Comparison of ENCODE assay signal across 20 cellular contexts in genomic region chr18:50283469-50284209, GRCh38. TPM values are rescaled to one million over a fixed set of nuclear protein-coding genes. Genes with fewer than 3 reads are reported as not detected.
DNase-seq lines count a peak whose midpoint lies in the region; ATAC-seq lines count a peak whose summit lies in the region.
"Had no signal": no experiment of that assay in that cellular context is flagged by ENCODE, and none has a peak within 500 bp of the region (broad histone marks: within the 10 kb centered on the region; RNA-seq: fewer than 3 reads in every experiment).

No MANE protein-coding gene starts in this region.

- H3K4me1 ChIP-seq in neuronal stem cell (ENCODE audit: control insufficient read depth in 2 of 2, insufficient read depth in 1 of 2, low read depth in 1 of 2, low read length in 2 of 2): peaks cover 6 to 16% of the 10 kb centered on the region in 2 donors
- H3K4me1 ChIP-seq: Caco-2 had no signal

- H2BK5ac ChIP-seq in neuronal stem cell (ENCODE audit: low read length): no peak overlapping the region

- H3K27ac Mint-ChIP-seq in activated CD4-positive, alpha-beta T cell treated with anti-CD3 and anti-CD28 coated beads, Interleukin-2, amount 10 ng/mL, durations not matched to agents 7 days and 5 days: peak overlapping the region; percentile 71
- H3K27ac Mint-ChIP-seq in T-cell: peak overlapping the region in 1 of 2 donors; percentile 37
- H3K27ac Mint-ChIP-seq in effector memory CD8-positive, alpha-beta T cell: peak overlapping the region in 1 of 2 donors; percentile 11
- H3K27ac Mint-ChIP-seq: stimulated activated memory B cell treated with anti-CD40 and anti-IgM and Interleukin-4, amounts not matched to agents 10 μg/mL and 1 μg/mL and 100 μg/mL, for 72 hours had no signal

- H3K27ac ChIP-seq in neuronal stem cell (replicated peaks; ENCODE audit: low read length): no peak overlapping the region
- H3K27ac ChIP-seq: heart left ventricle, VCaP had no signal

- POLR2A ChIA-PET in activated CD4-positive, alpha-beta T cell treated with anti-CD3 and anti-CD28 coated beads, Interleukin-2, amount 10 ng/mL, durations not matched to agents 7 days and 5 days (lab: Charles Lee): no interaction called here
- POLR2A ChIA-PET in T-cell (lab: Charles Lee): interaction anchor here in 1 of 2 donors (0.6 kb wide), 1 partner anchor 866 kb away, joined by 3 read pairs; no protein-coding TSS in a partner anchor

- no peak overlapping the region for H2BK12ac ChIP-seq in neuronal stem cell (ENCODE audit: low read length)

- H2AFZ ChIP-seq in neuronal stem cell (ENCODE audit: low read length): no peak overlapping the region

- H3K4me2 ChIP-seq in neuronal stem cell (ENCODE audit: insufficient read depth, low read length, poor library complexity, severe bottlenecking): no peak overlapping the region

- H2BK120ac ChIP-seq in neuronal stem cell (ENCODE audit: low read depth, low read length): no peak overlapping the region

- no peaks in the 10 kb centered on the region for H3K27me3 ChIP-seq in neuronal stem cell (ENCODE audit: control insufficient read depth in 3 of 3, insufficient read depth in 3 of 3, low read depth in 1 of 3, low read length in 3 of 3)
- H3K27me3 ChIP-seq: heart left ventricle had no signal

- CTCF ChIA-PET in activated CD4-positive, alpha-beta T cell treated with anti-CD3 and anti-CD28 coated beads, Interleukin-2, amount 10 ng/mL, durations not matched to agents 7 days and 5 days (lab: Charles Lee): interaction anchor here (1.2 to 4.1 kb wide), 2 partner anchors 14 to 15 kb away, joined by 3 to 18 read pairs; no protein-coding TSS in a partner anchor
- CTCF ChIA-PET in T-cell (lab: Charles Lee): no interaction called here

- H3K79me1 ChIP-seq in neuronal stem cell (ENCODE audit: low read depth, low read length): peaks cover 25% of the 10 kb centered on the region

- no peak overlapping the region for H3K14ac ChIP-seq in neuronal stem cell (ENCODE audit: low read length)

- H3K9me3 ChIP-seq in neuronal stem cell (replicated peaks in 1 of 2; ENCODE audit: control insufficient read depth in 2 of 2, insufficient read depth in 1 of 2, low read depth in 1 of 2, low read length in 2 of 2): peaks cover 0 to 6% of the 10 kb centered on the region in 2 donors
- H3K9me3 ChIP-seq: Caco-2, HAP-1, heart left ventricle had no signal

- H3K9me3 Mint-ChIP-seq in activated CD4-positive, alpha-beta T cell treated with anti-CD3 and anti-CD28 coated beads, Interleukin-2, amount 10 ng/mL, durations not matched to agents 7 days and 5 days: no peaks in the 10 kb centered on the region
- no peaks in the 10 kb centered on the region for H3K9me3 Mint-ChIP-seq in T-cell
- no peaks in the 10 kb centered on the region for H3K9me3 Mint-ChIP-seq in effector memory CD8-positive, alpha-beta T cell

- H4K91ac ChIP-seq in neuronal stem cell (ENCODE audit: low read depth, low read length, poor library complexity): no peak overlapping the region

- H2AK5ac ChIP-seq in neuronal stem cell (ENCODE audit: low read depth, low read length): no peak overlapping the region

- H3K4me1 Mint-ChIP-seq in activated CD4-positive, alpha-beta T cell treated with anti-CD3 and anti-CD28 coated beads, Interleukin-2, amount 10 ng/mL, durations not matched to agents 7 days and 5 days: peaks cover 56% of the 10 kb centered on the region
- H3K4me1 Mint-ChIP-seq in T-cell: peaks cover 51 to 64% (median 53%) of the 10 kb centered on the region in 3 donors
- peaks cover 52 to 55% of the 10 kb centered on the region in 2 donors for H3K4me1 Mint-ChIP-seq in effector memory CD8-positive, alpha-beta T cell (ENCODE audit: low read depth in 2 of 2)

- H3K36me3 Mint-ChIP-seq in activated CD4-positive, alpha-beta T cell treated with anti-CD3 and anti-CD28 coated beads, Interleukin-2, amount 10 ng/mL, durations not matched to agents 7 days and 5 days (ENCODE audit: low read depth): peaks cover 59% of the 10 kb centered on the region
- H3K36me3 Mint-ChIP-seq in T-cell: peaks cover 42% of the 10 kb centered on the region
- peaks cover 53% of the 10 kb centered on the region for H3K36me3 Mint-ChIP-seq in effector memory CD8-positive, alpha-beta T cell (ENCODE audit: insufficient read depth)

- H3K4ac ChIP-seq in neuronal stem cell (ENCODE audit: low read length): no peak overlapping the region

- no peaks in the 10 kb centered on the region for H3K27me3 Mint-ChIP-seq in activated CD4-positive, alpha-beta T cell treated with anti-CD3 and anti-CD28 coated beads, Interleukin-2, amount 10 ng/mL, durations not matched to agents 7 days and 5 days
- no peaks in the 10 kb centered on the region for H3K27me3 Mint-ChIP-seq in T-cell
- no peaks in the 10 kb centered on the region for H3K27me3 Mint-ChIP-seq in effector memory CD8-positive, alpha-beta T cell
- H3K27me3 Mint-ChIP-seq: stimulated activated memory B cell treated with anti-CD40 and anti-IgM and Interleukin-4, amounts not matched to agents 10 μg/mL and 1 μg/mL and 100 μg/mL, for 72 hours had no signal

- H3K4me3 ChIP-seq in neuronal stem cell (ENCODE audit: low read length in 2 of 2): peak overlapping the region in 1 of 2 donors; percentile 28
- H3K4me3 ChIP-seq: HAP-1, heart left ventricle had no signal

- DNase-seq in activated CD4-positive, alpha-beta T cell treated with anti-CD3 and anti-CD28 coated beads, Interleukin-2, amount 10 ng/mL, durations not matched to agents 7 days and 5 days: no peak
- DNase-seq in activated CD4-positive, alpha-beta T cell treated with anti-CD3 and anti-CD28 coated beads for 4 hours: no peak
- no peak for DNase-seq in T-cell
- no peak for DNase-seq in effector memory CD8-positive, alpha-beta T cell
- DNase-seq in neuronal stem cell (ENCODE audit: low spot score): no peak
- no peak for DNase-seq in NCI-H128 (lab: John Stamatoyannopoulos, UW; ENCODE audit: unreplicated experiment)
- DNase-seq: Caco-2, kidney glomerular epithelial cell, MM.1S, NCI-H2029, NCI-H524 treated with DMSO at 0.1 percent for 48 hours had no signal

- H3K9ac ChIP-seq in neuronal stem cell (ENCODE audit: low read depth, low read length, poor library complexity): peak overlapping the region; percentile 2

- H3K36me3 ChIP-seq in neuronal stem cell (replicated peaks in 1 of 2; ENCODE audit: control insufficient read depth in 2 of 2, insufficient read depth in 2 of 2, low read length in 2 of 2): peaks cover 36 to 61% of the 10 kb centered on the region in 2 donors

- peak overlapping the region; percentile 1 for H3K23ac ChIP-seq in neuronal stem cell (ENCODE audit: low read depth, low read length, poor library complexity)

- H4K8ac ChIP-seq in neuronal stem cell (ENCODE audit: low read depth, low read length): no peak overlapping the region

- ATAC-seq in T-cell (replicated peaks in 1 of 4) (no peak), HG03432 (IDR thresholded peaks at IDR 0.05; ENCODE audit: unreplicated experiment) (no peak), GM21526 (IDR thresholded peaks at IDR 0.05; ENCODE audit: low FRiP score, unreplicated experiment) (no peak)
- no peak for ATAC-seq in effector memory CD8-positive, alpha-beta T cell (replicated peaks)
- ATAC-seq: heart left ventricle; PC-3; stimulated activated memory B cell treated with anti-CD40 and anti-IgM and Interleukin-4, amounts not matched to agents 10 μg/mL and 1 μg/mL and 100 μg/mL, for 72 hours had no signal

- no peak overlapping the region for H3K18ac ChIP-seq in neuronal stem cell (ENCODE audit: low read length)

- no CpG with 5 or more reads among the region's 29 CpGs for WGBS in neuronal stem cell (ENCODE audit: extremely low coverage in 2 of 2, insufficient read length in 2 of 2, insufficient replicate concordance in 1 of 2), 2 donors

- peak overlapping the region; percentile 42 for H3K4me3 Mint-ChIP-seq in activated CD4-positive, alpha-beta T cell treated with anti-CD3 and anti-CD28 coated beads, Interleukin-2, amount 10 ng/mL, durations not matched to agents 7 days and 5 days
- peak overlapping the region in 2 of 3 donors; percentile 63 to 96 for H3K4me3 Mint-ChIP-seq in T-cell
- peak overlapping the region; percentile 14 to 30 for H3K4me3 Mint-ChIP-seq in effector memory CD8-positive, alpha-beta T cell

- H2BK15ac ChIP-seq in neuronal stem cell (ENCODE audit: low read length): no peak overlapping the region

RNA-seq across cellular contexts. Expression of gene MBD1, which starts 2.3 kb away (rescaled TPM):
- total RNA-seq in activated CD4-positive, alpha-beta T cell treated with anti-CD3 and anti-CD28 coated beads, Interleukin-2, amount 10 ng/mL, durations not matched to agents 7 days and 5 days: 10 to 100 TPM; 91.6 to 96.2 TPM
- 100 to 1,000 TPM in 4 of 5 donors, 10 to 100 TPM in 1; 98.2 to 151 (median 136) TPM for total RNA-seq in T-cell
- 33.7 TPM for polyA plus RNA-seq in neuronal stem cell (2013, experiment 1 of 2)
- polyA plus RNA-seq in neuronal stem cell (2013, experiment 2 of 2): 32.5 TPM

RNA-seq across cellular contexts. Expression of gene CXXC1, which starts 3.9 kb away (rescaled TPM):
- total RNA-seq in activated CD4-positive, alpha-beta T cell treated with anti-CD3 and anti-CD28 coated beads, Interleukin-2, amount 10 ng/mL, durations not matched to agents 7 days and 5 days: 100 to 1,000 TPM; 125 to 139 TPM
- total RNA-seq in T-cell: 100 to 1,000 TPM; 109 to 216 (median 191) TPM
- 34.6 TPM for polyA plus RNA-seq in neuronal stem cell (2013, experiment 1 of 2)
- 34.6 TPM for polyA plus RNA-seq in neuronal stem cell (2013, experiment 2 of 2)

RNA-seq across cellular contexts. Expression of gene CFAP53, which starts 17.3 kb away (rescaled TPM):
- total RNA-seq in activated CD4-positive, alpha-beta T cell treated with anti-CD3 and anti-CD28 coated beads, Interleukin-2, amount 10 ng/mL, durations not matched to agents 7 days and 5 days: under 1 TPM; 0.50 to 0.56 TPM
- 1 to 10 TPM in 2 of 5 donors, under 1 TPM in 2, not detected in 1; 0.56 to 1.2 (median 0.95) TPM for total RNA-seq in T-cell
- polyA plus RNA-seq in neuronal stem cell (2013, experiment 1 of 2): 1.4 TPM
- 1.4 TPM for polyA plus RNA-seq in neuronal stem cell (2013, experiment 2 of 2)
- total RNA-seq: Caco-2, mononuclear cell, PC-3, posterior vena cava had no signal

Comparison
In these comparisons a context has a peak if more than half of its experiments do, and no peak if none do; other contexts are left out.
1. H3K4me3 Mint-ChIP-seq: peak in every context shown above with its lines; median percentile 80 in T-cell; 42 in activated CD4-positive, alpha-beta T cell treated with anti-CD3 and anti-CD28 coated beads, Interleukin-2, amount 10 ng/mL, durations not matched to agents 7 days and 5 days; 22 in effector memory CD8-positive, alpha-beta T cell.